Comparison of ENCODE assay signal across 1 cellular context in the genomic region with DNA sequence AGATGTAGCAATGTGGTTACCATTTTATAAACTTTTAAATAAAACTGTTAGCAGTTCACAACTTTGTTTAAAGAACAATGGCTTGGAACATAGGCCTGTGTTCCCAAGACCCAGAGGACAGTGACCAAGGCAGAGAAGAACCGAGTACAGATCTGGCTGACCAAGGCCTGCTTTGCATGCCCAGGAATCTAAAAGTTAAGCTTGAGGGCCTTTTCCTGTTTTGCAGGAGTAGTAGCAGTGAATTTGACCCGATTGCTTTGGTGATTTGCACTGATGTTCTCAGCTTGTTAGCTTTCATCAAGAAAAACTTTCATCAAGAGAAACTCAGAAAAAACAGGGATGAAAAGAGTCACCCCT.
TF ChIP-seq lines count a peak whose summit lies in the region.

No MANE protein-coding gene starts in this region.

TF ChIP-seq in SK-N-SH, 30 proteins besides CTCF, POLR2A, EP300 and RAD21 (continued from another document):
- TF ChIP-seq, protein P1, sequence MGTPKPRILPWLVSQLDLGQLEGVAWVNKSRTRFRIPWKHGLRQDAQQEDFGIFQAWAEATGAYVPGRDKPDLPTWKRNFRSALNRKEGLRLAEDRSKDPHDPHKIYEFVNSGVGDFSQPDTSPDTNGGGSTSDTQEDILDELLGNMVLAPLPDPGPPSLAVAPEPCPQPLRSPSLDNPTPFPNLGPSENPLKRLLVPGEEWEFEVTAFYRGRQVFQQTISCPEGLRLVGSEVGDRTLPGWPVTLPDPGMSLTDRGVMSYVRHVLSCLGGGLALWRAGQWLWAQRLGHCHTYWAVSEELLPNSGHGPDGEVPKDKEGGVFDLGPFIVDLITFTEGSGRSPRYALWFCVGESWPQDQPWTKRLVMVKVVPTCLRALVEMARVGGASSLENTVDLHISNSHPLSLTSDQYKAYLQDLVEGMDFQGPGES (IDR thresholded peaks at IDR 0.05; ENCODE audit: low read depth, low read length) = no peak
